ENCODE assay signal across 17 cellular contexts in the genomic region with DNA sequence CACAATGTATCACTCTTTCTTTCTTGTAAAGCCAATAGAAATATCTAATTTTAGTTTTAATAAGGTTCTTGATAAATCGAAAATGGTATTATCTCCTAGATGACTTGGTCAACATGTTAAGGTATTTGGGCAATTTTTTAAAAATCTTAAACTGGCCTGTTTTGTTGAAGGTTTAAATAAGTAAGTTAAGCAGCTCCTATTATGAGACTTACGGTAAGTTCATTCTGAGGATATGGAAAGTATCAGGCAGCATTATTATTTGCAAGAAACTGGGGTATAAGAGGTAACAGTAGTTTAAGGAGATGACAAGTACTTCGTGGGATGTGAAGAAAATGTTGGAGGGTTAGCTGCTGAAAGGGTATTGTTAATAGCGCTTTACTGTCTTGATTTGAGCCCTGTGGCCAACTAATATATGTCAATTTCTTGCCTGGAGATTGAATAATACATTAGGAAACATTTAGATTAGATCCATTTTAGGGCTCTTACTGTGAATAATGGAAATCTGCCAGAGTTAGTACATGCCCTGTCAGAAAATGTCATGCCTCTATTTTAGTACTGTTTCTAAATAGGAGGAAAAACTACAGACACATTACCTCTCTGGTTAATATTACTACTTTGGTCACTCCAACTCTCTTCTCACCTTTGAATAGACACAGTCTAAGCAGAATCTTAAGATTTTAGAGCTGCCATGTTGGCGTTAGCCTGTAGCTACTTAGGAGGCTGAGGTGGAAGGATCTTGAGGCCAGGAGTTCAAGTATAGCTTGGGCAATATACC. TPM values are rescaled to one million over a fixed set of nuclear protein-coding genes. Genes with fewer than 3 reads are reported as not detected.
DNase-seq lines count a peak whose midpoint lies in the region; ATAC-seq and TF ChIP-seq lines count a peak whose summit lies in the region.
"Had no signal": no experiment of that assay in that cellular context is flagged by ENCODE, and none has a peak within 500 bp of the region (broad histone marks: within the 10 kb centered on the region; RNA-seq: fewer than 3 reads in every experiment).

No MANE protein-coding gene starts in this region.

- no peaks in the 10 kb centered on the region for H3K9me3 ChIP-seq in osteoblast (ENCODE audit: low read depth, low read length)
- H3K9me3 ChIP-seq: body of pancreas had no signal

- peaks cover 1% of the 10 kb centered on the region for H3K27me3 Mint-ChIP-seq in GM23338 (ENCODE audit: insufficient read depth, low read depth, poor library complexity)
- H3K27me3 Mint-ChIP-seq in brain: peaks cover 10% of the 10 kb centered on the region
- H3K27me3 Mint-ChIP-seq: activated CD4-positive, alpha-beta memory T cell treated with anti-CD3 and anti-CD28 coated beads for 36 hours; activated naive CD4-positive, alpha-beta T cell treated with anti-CD3 and anti-CD28 coated beads, Interleukin-2, amount 50 U/mL, for 24 hours had no signal

- H3K27me3 ChIP-seq in GM23338 (ENCODE audit: insufficient read depth) (no peaks in the 10 kb centered on the region), osteoblast (ENCODE audit: insufficient read depth, low read length) (no peaks in the 10 kb centered on the region)
- H3K27me3 ChIP-seq: body of pancreas had no signal

- H3K9me3 Mint-ChIP-seq in GM23338 (no peaks in the 10 kb centered on the region), brain (no peaks in the 10 kb centered on the region)
- H3K9me3 Mint-ChIP-seq: activated CD4-positive, alpha-beta memory T cell treated with anti-CD3 and anti-CD28 coated beads for 36 hours; activated naive CD4-positive, alpha-beta T cell treated with anti-CD3 and anti-CD28 coated beads, Interleukin-2, amount 50 U/mL, for 24 hours had no signal

- H3K4me2 ChIP-seq in GM23338 (0 out of 2 replicates have a peak overlapping the region, but pooled peaks have one; percentile 17), osteoblast (ENCODE audit: insufficient read depth, low read length) (peak overlapping the region; percentile 12)

- H3K27ac Mint-ChIP-seq in GM23338 (no peak overlapping the region), brain (peak overlapping the region in 3 of 5 experiments; percentile 10 to 74 (median 31))
- H3K27ac Mint-ChIP-seq: activated CD4-positive, alpha-beta memory T cell treated with anti-CD3 and anti-CD28 coated beads for 36 hours had no signal

- H3K4me1 Mint-ChIP-seq in GM23338 (peaks cover 24% of the 10 kb centered on the region), brain (peaks cover 73% of the 10 kb centered on the region)

- H3K4me3 ChIP-seq in GM23338 (no peak overlapping the region), osteoblast (ENCODE audit: insufficient read depth, low read length) (no peak overlapping the region)
- H3K4me3 ChIP-seq: body of pancreas had no signal

- H3K4me1 ChIP-seq in GM23338 (ENCODE audit: insufficient read depth) (peaks cover 25% of the 10 kb centered on the region), osteoblast (ENCODE audit: insufficient read depth, low read length) (peaks cover 34% of the 10 kb centered on the region)

- H4K20me1 ChIP-seq in GM23338 (replicated peaks; ENCODE audit: insufficient read depth) (peaks cover 54% of the 10 kb centered on the region), osteoblast (ENCODE audit: insufficient read depth, low read length) (peaks cover 64% of the 10 kb centered on the region)

- no peak for TF ChIP-seq CTCF in GM23338 (conservative IDR thresholded peaks at IDR 0.05; ENCODE audit: low read depth in 2 of 2)
- TF ChIP-seq CTCF in brain (conservative IDR thresholded peaks at IDR 0.05): no peak
- TF ChIP-seq CTCF in osteoblast (IDR thresholded peaks at IDR 0.05; ENCODE audit: extremely low read depth, low read depth, low read length): no peak

- peaks cover 8% of the 10 kb centered on the region for H3F3A ChIP-seq in GM23338 (replicated peaks; ENCODE audit: low read depth)

- H3K4me3 Mint-ChIP-seq in GM23338 (no peak overlapping the region), brain (peak overlapping the region in 4 of 5 experiments; percentile 58 to 98 (median 69))
- H3K4me3 Mint-ChIP-seq: activated CD4-positive, alpha-beta memory T cell treated with anti-CD3 and anti-CD28 coated beads for 36 hours had no signal

- H2AFZ ChIP-seq in GM23338 (no peak overlapping the region), osteoblast (ENCODE audit: low read length) (no peak overlapping the region)

- H3K9me2 ChIP-seq in GM23338 (ENCODE audit: insufficient read depth): no peaks in the 10 kb centered on the region

- intact Hi-C loops in Right ventricle myocardium superior (cut with DNase I) (no loop called here), cardiac septum (cut with DNase I) (loop anchor here (10.0 kb wide), 1 partner anchor 1112 kb away; a partner anchor contains a TSS)

- H3K79me2 ChIP-seq in GM23338 (replicated peaks; ENCODE audit: insufficient read depth): peaks cover 97% of the 10 kb centered on the region
- H3K79me2 ChIP-seq in osteoblast (ENCODE audit: insufficient read depth, low read length): peaks cover 88% of the 10 kb centered on the region

- H3K36me3 ChIP-seq in GM23338 (ENCODE audit: insufficient read depth) (peaks cover 31% of the 10 kb centered on the region), osteoblast (ENCODE audit: insufficient read depth, low read length) (peaks cover 56% of the 10 kb centered on the region)

- H3K27ac ChIP-seq in GM23338 (ENCODE audit: low read depth) (no peak overlapping the region; the same call in 1 of the 2 replicates), osteoblast (ENCODE audit: low read depth, low read length) (peak overlapping the region; percentile 11)
- H3K27ac ChIP-seq: body of pancreas, WERI-Rb-1 had no signal

- H3K36me3 Mint-ChIP-seq in GM23338 (ENCODE audit: low read depth) (peaks cover 74% of the 10 kb centered on the region), brain (peaks cover 61% of the 10 kb centered on the region)

- ATAC-seq in Right ventricle myocardium superior (ENCODE audit: poor library complexity) (peak; percentile 25), GM23338 (no peak), GM19023 (IDR thresholded peaks at IDR 0.05; ENCODE audit: unreplicated experiment) (no peak)
- ATAC-seq: body of pancreas had no signal

- no peak for DNase-seq in Right ventricle myocardium superior
- no peak for DNase-seq in cardiac septum (ENCODE audit: low spot score)
- DNase-seq in GM23338 (ENCODE audit: low spot score): no peak
- DNase-seq in osteoblast (ENCODE audit: insufficient read length, low spot score, missing footprints): no peak
- no peak for DNase-seq in activated CD4-positive, alpha-beta T cell treated with anti-CD3 and anti-CD28 coated beads for 48 hours
- DNase-seq in NK-92 treated with Interleukin-12 subunit alpha and Interleukin-12 subunit beta, amount 100 ng/mL, for 24 hours (lab: John Stamatoyannopoulos, UW): no peak
- DNase-seq: activated CD4-positive, alpha-beta memory T cell treated with anti-CD3 and anti-CD28 coated beads for 36 hours; activated T-cell treated with anti-CD3 and anti-CD28 coated beads, Interleukin-2, amount 50 U/mL, for 1 hour; body of pancreas; foreskin fibroblast; Kasumi-1; kidney glomerular epithelial cell; NCI-H526; WERI-Rb-1 had no signal

TF ChIP-seq in GM23338, 12 proteins besides CTCF, POLR2A, EP300 and RAD21 (continues in another document):
- TF ChIP-seq, protein P1, sequence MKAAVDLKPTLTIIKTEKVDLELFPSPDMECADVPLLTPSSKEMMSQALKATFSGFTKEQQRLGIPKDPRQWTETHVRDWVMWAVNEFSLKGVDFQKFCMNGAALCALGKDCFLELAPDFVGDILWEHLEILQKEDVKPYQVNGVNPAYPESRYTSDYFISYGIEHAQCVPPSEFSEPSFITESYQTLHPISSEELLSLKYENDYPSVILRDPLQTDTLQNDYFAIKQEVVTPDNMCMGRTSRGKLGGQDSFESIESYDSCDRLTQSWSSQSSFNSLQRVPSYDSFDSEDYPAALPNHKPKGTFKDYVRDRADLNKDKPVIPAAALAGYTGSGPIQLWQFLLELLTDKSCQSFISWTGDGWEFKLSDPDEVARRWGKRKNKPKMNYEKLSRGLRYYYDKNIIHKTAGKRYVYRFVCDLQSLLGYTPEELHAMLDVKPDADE (IDR thresholded peaks at IDR 0.05): no peak
- no peak for TF ChIP-seq ZNF331 (CRISPR knock-in tag; IDR thresholded peaks at IDR 0.05; ENCODE audit: low read depth)
- TF ChIP-seq STAT1 (IDR thresholded peaks at IDR 0.05; ENCODE audit: unreplicated experiment): no peak
- TF ChIP-seq, protein P2, sequence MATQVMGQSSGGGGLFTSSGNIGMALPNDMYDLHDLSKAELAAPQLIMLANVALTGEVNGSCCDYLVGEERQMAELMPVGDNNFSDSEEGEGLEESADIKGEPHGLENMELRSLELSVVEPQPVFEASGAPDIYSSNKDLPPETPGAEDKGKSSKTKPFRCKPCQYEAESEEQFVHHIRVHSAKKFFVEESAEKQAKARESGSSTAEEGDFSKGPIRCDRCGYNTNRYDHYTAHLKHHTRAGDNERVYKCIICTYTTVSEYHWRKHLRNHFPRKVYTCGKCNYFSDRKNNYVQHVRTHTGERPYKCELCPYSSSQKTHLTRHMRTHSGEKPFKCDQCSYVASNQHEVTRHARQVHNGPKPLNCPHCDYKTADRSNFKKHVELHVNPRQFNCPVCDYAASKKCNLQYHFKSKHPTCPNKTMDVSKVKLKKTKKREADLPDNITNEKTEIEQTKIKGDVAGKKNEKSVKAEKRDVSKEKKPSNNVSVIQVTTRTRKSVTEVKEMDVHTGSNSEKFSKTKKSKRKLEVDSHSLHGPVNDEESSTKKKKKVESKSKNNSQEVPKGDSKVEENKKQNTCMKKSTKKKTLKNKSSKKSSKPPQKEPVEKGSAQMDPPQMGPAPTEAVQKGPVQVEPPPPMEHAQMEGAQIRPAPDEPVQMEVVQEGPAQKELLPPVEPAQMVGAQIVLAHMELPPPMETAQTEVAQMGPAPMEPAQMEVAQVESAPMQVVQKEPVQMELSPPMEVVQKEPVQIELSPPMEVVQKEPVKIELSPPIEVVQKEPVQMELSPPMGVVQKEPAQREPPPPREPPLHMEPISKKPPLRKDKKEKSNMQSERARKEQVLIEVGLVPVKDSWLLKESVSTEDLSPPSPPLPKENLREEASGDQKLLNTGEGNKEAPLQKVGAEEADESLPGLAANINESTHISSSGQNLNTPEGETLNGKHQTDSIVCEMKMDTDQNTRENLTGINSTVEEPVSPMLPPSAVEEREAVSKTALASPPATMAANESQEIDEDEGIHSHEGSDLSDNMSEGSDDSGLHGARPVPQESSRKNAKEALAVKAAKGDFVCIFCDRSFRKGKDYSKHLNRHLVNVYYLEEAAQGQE (IDR thresholded peaks at IDR 0.05; ENCODE audit: unreplicated experiment): no peak

RNA-seq across cellular contexts. Expression of gene STRAP, which starts 5.0 kb away (rescaled TPM):
- 123 TPM for total RNA-seq in Right ventricle myocardium superior
- 102 TPM for total RNA-seq in cardiac septum
- total RNA-seq in GM23338 (2014; rRNA removed; shearing (Covaris generic)): 229 and 236 TPM in 2 replicates
- polyA plus RNA-seq in GM23338 (2016; fragmentation: Nextera tagmentation; extraction: Ambion mirVana): 403 and 408 TPM in 2 replicates
- 111 TPM for polyA plus RNA-seq in brain (ENCODE audit: insufficient read depth, low read depth, low replicate concordance)
- 67.8 and 69.5 TPM in 2 replicates for total RNA-seq in osteoblast

RNA-seq across cellular contexts. Expression of gene DERA, which starts 23.9 kb away (rescaled TPM):
- total RNA-seq in Right ventricle myocardium superior (15.9 TPM), cardiac septum (19.4 TPM), osteoblast (47.4 and 50.4 TPM in 2 replicates)
- total RNA-seq in GM23338 (2014; rRNA removed; shearing (Covaris generic)): 20.4 and 29.6 TPM in 2 replicates
- polyA plus RNA-seq in GM23338 (2016; fragmentation: Nextera tagmentation; extraction: Ambion mirVana) (23.8 and 27.3 TPM in 2 replicates), brain (ENCODE audit: insufficient read depth, low read depth, low replicate concordance) (51.1 TPM)
